11 cellular contexts compared by ENCODE assay signal in genomic region chr11:6608011-6608410, GRCh38. TPM values are rescaled to one million over a fixed set of nuclear protein-coding genes. Genes with fewer than 3 reads are reported as not detected.
A peak's percentile ranks its signal among the peaks of the same experiment; 100 is the strongest.
DNase-seq lines count a peak whose midpoint lies in the region; ATAC-seq, FAIRE-seq and TF ChIP-seq lines count a peak whose summit lies in the region.
"Had no signal": no experiment of that assay in that cellular context is flagged by ENCODE, and none has a peak within 500 bp of the region (broad histone marks: within the 10 kb centered on the region; RNA-seq: fewer than 3 reads in every experiment).

No MANE protein-coding gene starts in this region.

- H3K4me3 ChIP-seq in left ventricle myocardium inferior (peak overlapping the region; percentile 90), K562 (no peak overlapping the region), mucosa of stomach (ENCODE audit: low read length) (no peak overlapping the region)
- H3K4me3 ChIP-seq: BLaER1 had no signal

- H3K9me3 ChIP-seq in left ventricle myocardium inferior (replicated peaks) (no peaks in the 10 kb centered on the region), K562 (replicated peaks; ENCODE audit: control insufficient read depth, insufficient read depth, low read depth, low read length) (no peaks in the 10 kb centered on the region), mucosa of stomach (ENCODE audit: control insufficient read depth, low read length) (no peaks in the 10 kb centered on the region)
- H3K9me3 ChIP-seq: BLaER1 had no signal

- peaks cover 25% of the 10 kb centered on the region for H3K4me1 Mint-ChIP-seq in type B pancreatic cell (ENCODE audit: unreplicated experiment)

- H3K9me1 ChIP-seq in K562 (ENCODE audit: control insufficient read depth, insufficient read depth, low read length): no peaks in the 10 kb centered on the region

- H3K27me3 ChIP-seq in left ventricle myocardium inferior (ENCODE audit: low read depth) (no peaks in the 10 kb centered on the region), K562 (ENCODE audit: control insufficient read depth in 2 of 2, insufficient read depth in 2 of 2, low read length in 2 of 2) (no peaks in the 10 kb centered on the region), mucosa of stomach (ENCODE audit: control insufficient read depth, insufficient read depth, low read length) (no peaks in the 10 kb centered on the region)
- H3K27me3 ChIP-seq: BLaER1 had no signal

- H3K27ac Mint-ChIP-seq in type B pancreatic cell: peak overlapping the region; percentile 94

- no peak for TF ChIP-seq RAD21 in K562 (CRISPR knock-in tag; conservative IDR thresholded peaks at IDR 0.05 in 1 of 2, IDR thresholded peaks at IDR 0.05 in 1 of 2)

- 90% methylated on average over 9 of the region's 9 CpGs for WGBS in K562 (ENCODE audit: insufficient coverage, low coverage, missing lambda C conversion rate)

- POLR2A ChIA-PET in K562 (lab: Yijun Ruan, JAX): interaction anchor here (1.8 kb wide), 3 partner anchors 11 to 24 kb away, joined by 5 to 17 read pairs (median 11); partner anchors contain the start of gene TPP1

- no TSS peak for BruUV-seq in K562 (replicated peaks; lab: Mats Ljungman, UMichigan)

- no peak for TF ChIP-seq POLR2A in K562 (conservative IDR thresholded peaks at IDR 0.05)

- peaks cover 93% of the 10 kb centered on the region for H3K4me1 ChIP-seq in left ventricle myocardium inferior
- peaks cover 29 to 36% of the 10 kb centered on the region in 2 experiments for H3K4me1 ChIP-seq in K562 (replicated peaks in 1 of 2; ENCODE audit: control insufficient read depth in 2 of 2, insufficient read depth in 2 of 2, low read length in 2 of 2)
- peaks cover 40% of the 10 kb centered on the region for H3K4me1 ChIP-seq in mucosa of stomach (ENCODE audit: control insufficient read depth, insufficient read depth, low read length)

- H3K36me3 ChIP-seq in left ventricle myocardium inferior (peaks cover 38% of the 10 kb centered on the region), K562 (ENCODE audit: control insufficient read depth, insufficient read depth, low read length) (peaks cover 51% of the 10 kb centered on the region), mucosa of stomach (ENCODE audit: control insufficient read depth, insufficient read depth, low read length) (peaks cover 31% of the 10 kb centered on the region)

- no peak overlapping the region for H3K4me3 Mint-ChIP-seq in type B pancreatic cell

- in situ Hi-C loops in K562 (cut with MboI): loop anchor here (5.0 kb wide), 1 partner anchor 76 kb away; no protein-coding TSS in a partner anchor

- intact Hi-C loops in left ventricle myocardium inferior (cut with micrococcal nuclease) (no loop called here), Right ventricle myocardium superior (cut with DNase I) (no loop called here), K562 (cut with micrococcal nuclease) (no loop called here)

- FAIRE-seq in K562 (lab: Jason Lieb, UNC): no peak

- peaks cover 68% of the 10 kb centered on the region for H3K79me2 ChIP-seq in K562 (ENCODE audit: control insufficient read depth, insufficient read depth, low read length)

- H3K9me3 Mint-ChIP-seq in type B pancreatic cell: no peaks in the 10 kb centered on the region

- H4K20me1 ChIP-seq in K562 (replicated peaks; ENCODE audit: control insufficient read depth, insufficient read depth, low read length): no peaks in the 10 kb centered on the region

- H2AFZ ChIP-seq in K562 (ENCODE audit: low read depth, low read length): no peak overlapping the region

- no peaks in the 10 kb centered on the region for H3K27me3 Mint-ChIP-seq in type B pancreatic cell

- H3K36me3 Mint-ChIP-seq in type B pancreatic cell: peaks cover 17% of the 10 kb centered on the region

- no peak for TF ChIP-seq EP300 in K562 (IDR thresholded peaks at IDR 0.05; ENCODE audit: low read length)

- ATAC-seq in Right ventricle myocardium superior (ENCODE audit: poor library complexity) (no peak), K562 (no peak), GM18861 (IDR thresholded peaks at IDR 0.05; ENCODE audit: unreplicated experiment) (no peak)

- H3K9ac ChIP-seq in K562 (ENCODE audit: insufficient read depth in 1 of 2, low read depth in 2 of 2, low read length in 2 of 2) (peak overlapping the region in 1 of 2 experiments; percentile 59; a peak in 1 of 4 replicates), mucosa of stomach (ENCODE audit: low read length) (peak overlapping the region; percentile 4)
- H3K9ac ChIP-seq: BLaER1 had no signal

- H3K27ac ChIP-seq in left ventricle myocardium inferior (replicated peaks) (peak overlapping the region; percentile 98), K562 (ENCODE audit: extremely low read depth, low read depth, low read length) (peak overlapping the region; percentile 85; the same call in 1 of the 3 replicates)
- H3K27ac ChIP-seq: BLaER1 had no signal

- no peak overlapping the region for H3K4me2 ChIP-seq in K562 (ENCODE audit: insufficient read depth, low read length)

- DNase-seq in left ventricle myocardium inferior (no peak), Right ventricle myocardium superior (no peak), K562 (ENCODE audit: extremely low read depth in 1 of 4, low spot score in 3 of 4) (no peak), type B pancreatic cell (ENCODE audit: extremely low spot score, unreplicated experiment) (no peak), NCI-H2107 treated with DMSO at 0.1 percent for 48 hours (lab: John Stamatoyannopoulos, UW; ENCODE audit: unreplicated experiment) (no peak), dedifferentiated amniotic fluid mesenchymal stem cell (ENCODE audit: extremely low spot score) (no peak)
- DNase-seq: activated CD4-positive, CD25-positive, alpha-beta regulatory T cell treated with anti-CD3 and anti-CD28 coated beads, Interleukin-2, amount 50 U/mL, for 72 hours; NCI-H1092 had no signal

- TF ChIP-seq CTCF in left ventricle myocardium inferior (IDR thresholded peaks at IDR 0.05; ENCODE audit: borderline replicate concordance) (no peak), K562 (IDR thresholded peaks at IDR 0.05 in 2 of 3, conservative IDR thresholded peaks at IDR 0.05 in 1 of 3; ENCODE audit: insufficient read depth in 2 of 3, low read depth in 1 of 3, low read length in 3 of 3) (no peak), type B pancreatic cell (conservative IDR thresholded peaks at IDR 0.05) (no peak)

- CTCF ChIA-PET in K562 (lab: Yijun Ruan, JAX; ENCODE audit: low intra/inter-chr PET ratio): no interaction called here

RNA-seq across cellular contexts. Expression of gene TAF10, which starts 4.0 kb away (rescaled TPM):
- total RNA-seq in left ventricle myocardium inferior (106 TPM), Right ventricle myocardium superior (83.6 TPM), K562 (2014; rRNA removed) (131 and 181 TPM in 2 replicates), K562 (2014; rRNA removed; fragmentation: Illumina TruSeq; extraction: Trizol) (78.6 and 96.2 TPM in 2 replicates), K562 (2015; rRNA removed; fragmentation: Illumina TruSeq; extraction: Trizol) (89.5 and 105 TPM in 2 replicates), K562 (2021) (153 and 154 TPM in 2 replicates), type B pancreatic cell (ENCODE audit: low replicate concordance) (121 and 130 TPM in 2 replicates)
- 41.3 and 76.7 TPM in 2 replicates for total RNA-seq in K562 (2011; cell fraction: chromatin; rRNA removed; ENCODE audit: low replicate concordance)
- 44.1 and 46.0 TPM in 2 replicates for total RNA-seq in K562 (2011; cell fraction: nucleolus; rRNA removed)
- total RNA-seq in K562 (2011; cell fraction: nucleoplasm; rRNA removed): 51.3 and 101 TPM in 2 replicates
- polyA plus RNA-seq in K562 (2011; rRNA removed) (166 and 197 TPM in 2 replicates), K562 (2014; fragmentation: Illumina TruSeq; extraction: Trizol) (120 and 148 TPM in 2 replicates), K562 (2014; fragmentation: Nextera tagmentation; extraction: Ambion mirVana) (10 to 100 TPM; 19.5 to 28.2 TPM), K562 (2014; rRNA removed) (121 and 186 TPM in 2 replicates)
- polyA plus RNA-seq in K562 (2011; cell fraction: cytosol; rRNA removed): 173 and 272 TPM in 2 replicates
- polyA plus RNA-seq in K562 (2011; cell fraction: nucleus; rRNA removed): 214 and 295 TPM in 2 replicates
- polyA plus RNA-seq in K562 (2012): 232 and 237 TPM in 2 replicates
- 36.3 and 56.6 TPM in 2 replicates for polyA minus RNA-seq in K562 (2011; rRNA and poly(A)+ RNA removed)
- 49.1 and 55.1 TPM in 2 replicates for polyA minus RNA-seq in K562 (2011; cell fraction: cytosol; rRNA and poly(A)+ RNA removed)
- polyA minus RNA-seq in K562 (2011; cell fraction: nucleus; rRNA and poly(A)+ RNA removed): 25.6 and 30.0 TPM in 2 replicates

RNA-seq across cellular contexts. Expression of gene ILK, which starts 4.4 kb away (rescaled TPM):
- total RNA-seq in left ventricle myocardium inferior (192 TPM), Right ventricle myocardium superior (191 TPM), K562 (2014; rRNA removed) (43.3 and 54.7 TPM in 2 replicates), K562 (2014; rRNA removed; fragmentation: Illumina TruSeq; extraction: Trizol) (47.0 and 50.4 TPM in 2 replicates), K562 (2015; rRNA removed; fragmentation: Illumina TruSeq; extraction: Trizol) (57.3 and 59.0 TPM in 2 replicates), K562 (2021) (57.9 and 58.9 TPM in 2 replicates), type B pancreatic cell (ENCODE audit: low replicate concordance) (92.7 and 135 TPM in 2 replicates)
- total RNA-seq in K562 (2011; cell fraction: chromatin; rRNA removed; ENCODE audit: low replicate concordance): 143 and 177 TPM in 2 replicates
- total RNA-seq in K562 (2011; cell fraction: nucleolus; rRNA removed): 86.9 and 104 TPM in 2 replicates
- total RNA-seq in K562 (2011; cell fraction: nucleoplasm; rRNA removed): 98.0 and 109 TPM in 2 replicates
- polyA plus RNA-seq in K562 (2011; rRNA removed) (95.9 and 108 TPM in 2 replicates), K562 (2014; fragmentation: Illumina TruSeq; extraction: Trizol) (83.6 and 86.9 TPM in 2 replicates), K562 (2014; fragmentation: Nextera tagmentation; extraction: Ambion mirVana) (10 to 100 TPM; 49.3 to 85.1 TPM), K562 (2014; rRNA removed) (54.5 and 57.3 TPM in 2 replicates)
- polyA plus RNA-seq in K562 (2011; cell fraction: cytosol; rRNA removed): 106 and 115 TPM in 2 replicates
- 190 and 247 TPM in 2 replicates for polyA plus RNA-seq in K562 (2011; cell fraction: nucleus; rRNA removed)
- polyA plus RNA-seq in K562 (2012): 56.9 and 91.3 TPM in 2 replicates
- polyA minus RNA-seq in K562 (2011; rRNA and poly(A)+ RNA removed): 81.2 and 84.6 TPM in 2 replicates
- polyA minus RNA-seq in K562 (2011; cell fraction: cytosol; rRNA and poly(A)+ RNA removed): 31.6 and 38.1 TPM in 2 replicates
- polyA minus RNA-seq in K562 (2011; cell fraction: nucleus; rRNA and poly(A)+ RNA removed): 49.8 and 82.9 TPM in 2 replicates

RNA-seq across cellular contexts. Expression of gene RRP8, which starts 4.6 kb away (rescaled TPM):
- total RNA-seq in left ventricle myocardium inferior (19.2 TPM), Right ventricle myocardium superior (19.8 TPM), K562 (2014; rRNA removed) (27.9 and 47.5 TPM in 2 replicates), K562 (2014; rRNA removed; fragmentation: Illumina TruSeq; extraction: Trizol) (33.5 and 37.0 TPM in 2 replicates), K562 (2015; rRNA removed; fragmentation: Illumina TruSeq; extraction: Trizol) (31.5 and 32.6 TPM in 2 replicates), K562 (2021) (41.0 and 47.2 TPM in 2 replicates), type B pancreatic cell (ENCODE audit: low replicate concordance) (19.7 and 23.5 TPM in 2 replicates)
- 45.2 and 53.8 TPM in 2 replicates for total RNA-seq in K562 (2011; cell fraction: chromatin; rRNA removed; ENCODE audit: low replicate concordance)
- 28.2 and 28.5 TPM in 2 replicates for total RNA-seq in K562 (2011; cell fraction: nucleolus; rRNA removed)
- 33.8 and 40.3 TPM in 2 replicates for total RNA-seq in K562 (2011; cell fraction: nucleoplasm; rRNA removed)
- polyA plus RNA-seq in K562 (2011; rRNA removed) (28.1 and 29.8 TPM in 2 replicates), K562 (2014; fragmentation: Illumina TruSeq; extraction: Trizol) (34.6 and 47.3 TPM in 2 replicates), K562 (2014; fragmentation: Nextera tagmentation; extraction: Ambion mirVana) (10 to 100 TPM in 1 of 2 experiments, 1 to 10 TPM in 1; 5.7 to 11.4 TPM), K562 (2014; rRNA removed) (26.1 and 33.4 TPM in 2 replicates)
- polyA plus RNA-seq in K562 (2011; cell fraction: cytosol; rRNA removed): 10.9 and 15.1 TPM in 2 replicates
- 30.2 and 30.7 TPM in 2 replicates for polyA plus RNA-seq in K562 (2011; cell fraction: nucleus; rRNA removed)
- 22.8 and 24.8 TPM in 2 replicates for polyA plus RNA-seq in K562 (2012)
- 19.2 and 20.6 TPM in 2 replicates for polyA minus RNA-seq in K562 (2011; rRNA and poly(A)+ RNA removed)
- polyA minus RNA-seq in K562 (2011; cell fraction: cytosol; rRNA and poly(A)+ RNA removed): 8.9 and 17.8 TPM in 2 replicates
- 29.8 and 39.9 TPM in 2 replicates for polyA minus RNA-seq in K562 (2011; cell fraction: nucleus; rRNA and poly(A)+ RNA removed)

RNA-seq across cellular contexts. Expression of gene TPP1, which starts 11.2 kb away (rescaled TPM):
- total RNA-seq in left ventricle myocardium inferior (84.2 TPM), Right ventricle myocardium superior (71.5 TPM), K562 (2014; rRNA removed) (11.9 and 16.6 TPM in 2 replicates), K562 (2014; rRNA removed; fragmentation: Illumina TruSeq; extraction: Trizol) (7.5 TPM in 2 replicates), K562 (2015; rRNA removed; fragmentation: Illumina TruSeq; extraction: Trizol) (15.0 and 16.3 TPM in 2 replicates), K562 (2021) (45.5 and 50.2 TPM in 2 replicates), type B pancreatic cell (ENCODE audit: low replicate concordance) (72.8 and 97.8 TPM in 2 replicates)
- 85.5 and 108 TPM in 2 replicates for total RNA-seq in K562 (2011; cell fraction: chromatin; rRNA removed; ENCODE audit: low replicate concordance)
- 98.2 and 104 TPM in 2 replicates for total RNA-seq in K562 (2011; cell fraction: nucleolus; rRNA removed)
- total RNA-seq in K562 (2011; cell fraction: nucleoplasm; rRNA removed): 118 and 162 TPM in 2 replicates
- polyA plus RNA-seq in K562 (2011; rRNA removed) (29.4 and 54.6 TPM in 2 replicates), K562 (2014; fragmentation: Illumina TruSeq; extraction: Trizol) (59.9 and 75.8 TPM in 2 replicates), K562 (2014; fragmentation: Nextera tagmentation; extraction: Ambion mirVana) (10 to 100 TPM in 1 of 2 experiments, 1 to 10 TPM in 1; 9.4 to 15.7 TPM), K562 (2014; rRNA removed) (25.8 and 38.7 TPM in 2 replicates)
- polyA plus RNA-seq in K562 (2011; cell fraction: cytosol; rRNA removed): 35.7 and 56.0 TPM in 2 replicates
- polyA plus RNA-seq in K562 (2011; cell fraction: nucleus; rRNA removed): 88.3 and 109 TPM in 2 replicates
- polyA plus RNA-seq in K562 (2012): 62.0 and 173 TPM in 2 replicates
- polyA minus RNA-seq in K562 (2011; rRNA and poly(A)+ RNA removed): 27.0 and 40.7 TPM in 2 replicates
- 42.1 and 45.9 TPM in 2 replicates for polyA minus RNA-seq in K562 (2011; cell fraction: cytosol; rRNA and poly(A)+ RNA removed)
- polyA minus RNA-seq in K562 (2011; cell fraction: nucleus; rRNA and poly(A)+ RNA removed): 22.3 and 26.4 TPM in 2 replicates

RNA-seq across cellular contexts. Expression of gene DCHS1, which starts 47.6 kb away (rescaled TPM):
- total RNA-seq in left ventricle myocardium inferior (9.5 TPM), Right ventricle myocardium superior (9.6 TPM), K562 (2014; rRNA removed) (0.09 and 0.20 TPM in 2 replicates), K562 (2014; rRNA removed; fragmentation: Illumina TruSeq; extraction: Trizol) (0.04 and 0.06 TPM in 2 replicates), K562 (2015; rRNA removed; fragmentation: Illumina TruSeq; extraction: Trizol) (0.14 and 0.19 TPM in 2 replicates), K562 (2021) (0.45 and 0.49 TPM in 2 replicates), type B pancreatic cell (ENCODE audit: low replicate concordance) (3.9 and 54.9 TPM in 2 replicates)
- total RNA-seq in K562 (2011; cell fraction: chromatin; rRNA removed; ENCODE audit: low replicate concordance): 0.79 and 2.3 TPM in 2 replicates
- total RNA-seq in K562 (2011; cell fraction: nucleolus; rRNA removed): 1.4 and 1.5 TPM in 2 replicates
- total RNA-seq in K562 (2011; cell fraction: nucleoplasm; rRNA removed): 0.81 and 0.92 TPM in 2 replicates
- polyA plus RNA-seq in K562 (2011; rRNA removed) (0.08 and 0.23 TPM in 2 replicates), K562 (2014; fragmentation: Illumina TruSeq; extraction: Trizol) (0.17 and 0.18 TPM in 2 replicates), K562 (2014; fragmentation: Nextera tagmentation; extraction: Ambion mirVana) (not detected), K562 (2014; rRNA removed) (under 0.01 and 0.19 TPM in 2 replicates)
- polyA plus RNA-seq in K562 (2011; cell fraction: cytosol; rRNA removed): 0.12 and 0.16 TPM in 2 replicates
- polyA plus RNA-seq in K562 (2011; cell fraction: nucleus; rRNA removed): 0.74 and 1.4 TPM in 2 replicates
- 0.27 and 0.53 TPM in 2 replicates for polyA plus RNA-seq in K562 (2012)
- polyA minus RNA-seq in K562 (2011; rRNA and poly(A)+ RNA removed): 0.18 and 0.21 TPM in 2 replicates
- 0.48 and 0.91 TPM in 2 replicates for polyA minus RNA-seq in K562 (2011; cell fraction: cytosol; rRNA and poly(A)+ RNA removed)
- polyA minus RNA-seq in K562 (2011; cell fraction: nucleus; rRNA and poly(A)+ RNA removed): 0.54 and 0.78 TPM in 2 replicates
